ENCODE assay signal across 24 cellular contexts in genomic region chr10:117268258-117268657, GRCh38. TPM values are rescaled to one million over a fixed set of nuclear protein-coding genes. Genes with fewer than 3 reads are reported as not detected.
"Had no signal": no experiment of that assay in that cellular context is flagged by ENCODE, and none has a peak within 500 bp of the region (broad histone marks: within the 10 kb centered on the region; RNA-seq: fewer than 3 reads in every experiment).

No MANE protein-coding gene starts in this region.

- H3K4me3 Mint-ChIP-seq: naive thymus-derived CD4-positive, alpha-beta T cell had no signal

- DNase-seq: colonic mucosa; cortex of kidney; dermis blood vessel endothelial cell; dorsolateral prefrontal cortex; effector CD4-positive, alpha-beta T cell; effector memory CD4-positive, alpha-beta T cell; esophagus squamous epithelium; foreskin fibroblast; foreskin melanocyte; gastrocnemius medialis; glutamatergic neuron; head of caudate nucleus; heart right ventricle; hippocampal formation; left cardiac atrium; left lung; left ventricle myocardium superior; lower lobe of right lung; mesenchymal stem cell; midbrain; naive thymus-derived CD4-positive, alpha-beta T cell had no signal

- H3K4me1 Mint-ChIP-seq: naive thymus-derived CD4-positive, alpha-beta T cell had no signal

- ATAC-seq: gastrocnemius medialis; heart right ventricle; left cardiac atrium; left lung; left ventricle myocardium superior; naive thymus-derived CD4-positive, alpha-beta T cell had no signal

- H3K9me3 Mint-ChIP-seq: naive thymus-derived CD4-positive, alpha-beta T cell had no signal

- H3K27ac Mint-ChIP-seq: naive thymus-derived CD4-positive, alpha-beta T cell had no signal

- H3K36me3 Mint-ChIP-seq: naive thymus-derived CD4-positive, alpha-beta T cell had no signal

RNA-seq across cellular contexts. Expression of gene SLC18A2, which starts 27.3 kb away (rescaled TPM):
- total RNA-seq: dermis blood vessel endothelial cell, endothelial cell of umbilical vein, glomerular endothelial cell, lung microvascular endothelial cell had no signal
